16 cellular contexts compared by ENCODE assay signal in the genomic region with DNA sequence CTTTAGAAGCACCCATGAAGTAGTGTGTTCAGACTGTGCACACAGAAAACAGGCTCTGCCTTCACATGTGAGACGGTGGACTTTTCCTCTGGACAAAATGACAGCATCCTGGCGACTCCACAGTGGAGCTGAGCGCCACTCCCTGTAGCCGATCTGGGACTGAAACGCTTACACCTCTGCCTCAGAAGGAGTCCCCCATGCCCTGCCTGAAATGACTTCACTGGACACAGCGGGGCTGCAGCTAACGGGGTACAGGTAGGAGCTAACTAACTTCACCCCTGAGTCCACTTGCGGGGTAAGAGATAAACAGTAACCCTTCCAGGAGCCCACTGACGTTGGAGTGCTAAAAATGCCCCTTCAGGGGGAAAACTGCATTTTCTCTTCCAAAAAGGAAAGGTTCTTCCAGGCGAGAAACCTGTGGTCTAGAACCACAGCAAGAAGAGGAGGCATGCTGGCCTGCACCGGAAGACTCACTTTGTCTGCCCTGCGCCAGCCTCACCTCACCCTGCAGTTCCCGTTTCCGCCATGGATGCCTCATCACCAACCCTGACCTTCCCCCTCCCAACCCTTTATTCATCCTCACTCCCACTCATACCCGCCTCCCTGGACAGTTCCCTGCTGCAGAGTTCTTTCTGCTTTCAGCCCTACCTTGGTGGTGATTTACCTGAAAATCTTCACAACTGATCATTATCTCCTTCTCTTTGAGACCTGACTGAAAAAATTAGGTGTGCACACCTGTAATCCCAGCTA. TPM values are rescaled to one million over a fixed set of nuclear protein-coding genes. Genes with fewer than 3 reads are reported as not detected.
DNase-seq lines count a peak whose midpoint lies in the region; ATAC-seq, FAIRE-seq and TF ChIP-seq lines count a peak whose summit lies in the region.
"Had no signal": no experiment of that assay in that cellular context is flagged by ENCODE, and none has a peak within 500 bp of the region (broad histone marks: within the 10 kb centered on the region; RNA-seq: fewer than 3 reads in every experiment).

No MANE protein-coding gene starts in this region.

- no peaks in the 10 kb centered on the region for H3K79me1 ChIP-seq in H1 (ENCODE audit: low read depth, low read length)

- H3K9ac ChIP-seq in OCI-LY3 (ENCODE audit: low read length), result no peak overlapping the region
- no peak overlapping the region for H3K9ac ChIP-seq in H1 (replicated peaks in 1 of 4; ENCODE audit: extremely low read depth in 1 of 4, low read depth in 3 of 4, low read length in 3 of 4)

- H3K18ac ChIP-seq in H1 (ENCODE audit: extremely low read depth, low read length), result no peak overlapping the region

- peaks cover 29% of the 10 kb centered on the region for H3K36me3 Mint-ChIP-seq in activated naive CD4-positive, alpha-beta T cell treated with anti-CD3 and anti-CD28 coated beads, Interleukin-2, amount 10 ng/mL, durations not matched to agents 7 days and 5 days
- H3K36me3 Mint-ChIP-seq in stimulated activated memory B cell treated with anti-CD40 and anti-IgM and Interleukin-4, amounts not matched to agents 10 μg/mL and 1 μg/mL and 100 μg/mL, for 72 hours, result peaks cover 26% of the 10 kb centered on the region

- no peaks in the 10 kb centered on the region for H3K27me3 Mint-ChIP-seq in activated naive CD4-positive, alpha-beta T cell treated with anti-CD3 and anti-CD28 coated beads, Interleukin-2, amount 10 ng/mL, durations not matched to agents 7 days and 5 days
- H3K27me3 Mint-ChIP-seq in stimulated activated memory B cell treated with anti-CD40 and anti-IgM and Interleukin-4, amounts not matched to agents 10 μg/mL and 1 μg/mL and 100 μg/mL, for 72 hours, result no peaks in the 10 kb centered on the region

- H3K4me2 ChIP-seq in OCI-LY3 (ENCODE audit: low read length), result no peak overlapping the region
- H3K4me2 ChIP-seq in H1 (ENCODE audit: insufficient read depth in 1 of 2, low read depth in 2 of 2, low read length in 2 of 2), result no peak overlapping the region

- H2AFZ ChIP-seq in OCI-LY3 (ENCODE audit: low read depth, low read length), result no peak overlapping the region
- H2AFZ ChIP-seq in H1 (ENCODE audit: low read length), result no peak overlapping the region

- no peak overlapping the region for H4K91ac ChIP-seq in H1 (replicated peaks; ENCODE audit: insufficient read length, low read length)

- TF ChIP-seq RAD21 in H1 (IDR thresholded peaks at IDR 0.05 in 1 of 2, conservative IDR thresholded peaks at IDR 0.05 in 1 of 2; ENCODE audit: low read depth in 2 of 2, low read length in 2 of 2), result 0 out of 4 replicates have a peak, but pooled peaks of 1 of the 2 experiments have one; percentile 3

- TF ChIP-seq CTCF in OCI-LY3 (IDR thresholded peaks at IDR 0.05; ENCODE audit: low read depth, low read length), result no peak
- TF ChIP-seq CTCF in H1 (IDR thresholded peaks at IDR 0.05; ENCODE audit: control extremely low read depth in 1 of 3, insufficient read depth in 1 of 3, low read depth in 1 of 3, low read length in 3 of 3), result peak in 2 of 3 experiments; percentile 11 to 19; a peak in 2 of 4 replicates
- TF ChIP-seq CTCF in spleen (IDR thresholded peaks at IDR 0.05 in 8 of 11, conservative IDR thresholded peaks at IDR 0.05 in 3 of 11), result peak in 2 of 11 experiments; percentile 16 to 23

- H3K23ac ChIP-seq in H1 (ENCODE audit: insufficient read length), result no peak overlapping the region

- H3K4me3 ChIP-seq in OCI-LY3 (ENCODE audit: low read length) (no peak overlapping the region), H1 (ENCODE audit: extremely low read depth in 1 of 4, insufficient read depth in 2 of 4, low read depth in 3 of 4, low read length in 4 of 4) (no peak overlapping the region), spleen (no peak overlapping the region)

- H2BK15ac ChIP-seq in H1 (ENCODE audit: low read length), result no peak overlapping the region

- H3K9me3 ChIP-seq in OCI-LY3 (ENCODE audit: insufficient read depth, low read length), result no peaks in the 10 kb centered on the region
- no peaks in the 10 kb centered on the region for H3K9me3 ChIP-seq in H1 (ENCODE audit: insufficient read depth in 2 of 2, low read depth in 1 of 2, low read length in 1 of 2)
- no peaks in the 10 kb centered on the region for H3K9me3 ChIP-seq in spleen

- H4K8ac ChIP-seq in H1 (ENCODE audit: extremely low read depth, insufficient read depth, low read length), result no peak overlapping the region

- 86% methylated on average over 15 of the region's 15 CpGs; no CpG with 5 or more reads in 1 of the 2 experiments for WGBS in H1 (ENCODE audit: extremely low coverage in 1 of 2, insufficient coverage in 1 of 2, insufficient read length in 1 of 2, insufficient replicate concordance in 2 of 2, low coverage in 1 of 2, low lambda C conversion rate in 2 of 2, missing lambda C conversion rate in 1 of 2), 2 experiments
- WGBS in spleen, 5 donors, result 63 to 80% (median 75%) methylated on average over 14 to 15 of the region's 15 CpGs

- ATAC-seq in GM21723 (IDR thresholded peaks at IDR 0.05; ENCODE audit: unreplicated experiment), result no peak
- no peak for ATAC-seq in stimulated activated memory B cell treated with anti-CD40 and anti-IgM and Interleukin-4, amounts not matched to agents 10 μg/mL and 1 μg/mL and 100 μg/mL, for 72 hours

- H3K36me3 ChIP-seq in OCI-LY3 (replicated peaks; ENCODE audit: low read depth, low read length), result peaks cover 49% of the 10 kb centered on the region
- peaks cover 0 to 14% (median 0%) of the 10 kb centered on the region in 4 experiments; a peak in 2 of 8 replicates for H3K36me3 ChIP-seq in H1 (ENCODE audit: control insufficient read depth in 2 of 4, insufficient read depth in 4 of 4, low read length in 3 of 4)
- peaks cover 3 to 57% (median 53%) of the 10 kb centered on the region in 6 donors for H3K36me3 ChIP-seq in spleen

- no peaks in the 10 kb centered on the region for H3K9me3 Mint-ChIP-seq in activated naive CD4-positive, alpha-beta T cell treated with anti-CD3 and anti-CD28 coated beads, Interleukin-2, amount 10 ng/mL, durations not matched to agents 7 days and 5 days
- no peaks in the 10 kb centered on the region for H3K9me3 Mint-ChIP-seq in stimulated activated memory B cell treated with anti-CD40 and anti-IgM and Interleukin-4, amounts not matched to agents 10 μg/mL and 1 μg/mL and 100 μg/mL, for 72 hours
- H3K9me3 Mint-ChIP-seq: activated naive CD4-positive, alpha-beta T cell treated with anti-CD3 and anti-CD28 coated beads for 36 hours; IgD-negative memory B cell had no signal

- no peak overlapping the region for H3K14ac ChIP-seq in H1 (ENCODE audit: insufficient read length)

- peak; percentile 18 for DNase-seq in activated naive CD4-positive, alpha-beta T cell treated with anti-CD3 and anti-CD28 coated beads, Interleukin-2, amount 10 ng/mL, durations not matched to agents 7 days and 5 days
- no peak for DNase-seq in activated naive CD4-positive, alpha-beta T cell treated with anti-CD3 and anti-CD28 coated beads, Interleukin-2, amount 50 U/mL, for 16 hours
- no peak for DNase-seq in H1 (ENCODE audit: low read depth in 1 of 2, low spot score in 2 of 2)
- DNase-seq in spleen, result no peak
- DNase-seq in H54 (ENCODE audit: insufficient read length, low spot score), result no peak
- DNase-seq: activated CD4-positive, CD25-positive, alpha-beta regulatory T cell treated with anti-CD3 and anti-CD28 coated beads, Interleukin-2, amount 50 U/mL, for 72 hours; activated naive CD4-positive, alpha-beta T cell treated with anti-CD3 and anti-CD28 coated beads for 36 hours; AML-193; GDM1; NCI-H2029; stimulated activated CD4-positive, alpha-beta T cell treated with anti-CD3 and anti-CD28 coated beads, Interleukin-4, amount 100 ng/mL, for 24 hours had no signal

- H2BK120ac ChIP-seq in H1 (replicated peaks; ENCODE audit: low read depth, low read length), result no peak overlapping the region

- H3K4me1 ChIP-seq in OCI-LY3 (ENCODE audit: low read length), result peaks cover 28% of the 10 kb centered on the region
- H3K4me1 ChIP-seq in H1 (replicated peaks in 1 of 4; ENCODE audit: control insufficient read depth in 3 of 4, insufficient read depth in 4 of 4, low read length in 3 of 4), result peaks cover 0 to 12% (median 3%) of the 10 kb centered on the region in 4 experiments; a peak in 4 of 7 replicates
- H3K4me1 ChIP-seq in spleen, result peaks cover 0 to 25% (median 18%) of the 10 kb centered on the region in 6 donors

- peaks cover 4% of the 10 kb centered on the region for H3K4me1 Mint-ChIP-seq in activated naive CD4-positive, alpha-beta T cell treated with anti-CD3 and anti-CD28 coated beads, Interleukin-2, amount 10 ng/mL, durations not matched to agents 7 days and 5 days
- peaks cover 6% of the 10 kb centered on the region for H3K4me1 Mint-ChIP-seq in stimulated activated memory B cell treated with anti-CD40 and anti-IgM and Interleukin-4, amounts not matched to agents 10 μg/mL and 1 μg/mL and 100 μg/mL, for 72 hours

- TF ChIP-seq POLR2A in H1 (IDR thresholded peaks at IDR 0.05; ENCODE audit: control extremely low read depth in 1 of 2, low read depth in 2 of 2, low read length in 2 of 2) (no peak), spleen (IDR thresholded peaks at IDR 0.05) (no peak), H54 (IDR thresholded peaks at IDR 0.05; ENCODE audit: low read depth, low read length) (no peak)

- no peak overlapping the region for H2BK5ac ChIP-seq in H1 (ENCODE audit: low read depth, low read length)

- no peaks in the 10 kb centered on the region for H3K23me2 ChIP-seq in H1 (ENCODE audit: low read depth, low read length)

- H3K4me3 Mint-ChIP-seq in activated naive CD4-positive, alpha-beta T cell treated with anti-CD3 and anti-CD28 coated beads, Interleukin-2, amount 10 ng/mL, durations not matched to agents 7 days and 5 days, result no peak overlapping the region
- H3K4me3 Mint-ChIP-seq in stimulated activated memory B cell treated with anti-CD40 and anti-IgM and Interleukin-4, amounts not matched to agents 10 μg/mL and 1 μg/mL and 100 μg/mL, for 72 hours, result no peak overlapping the region
- H3K4me3 Mint-ChIP-seq: activated naive CD4-positive, alpha-beta T cell treated with anti-CD3 and anti-CD28 coated beads for 36 hours had no signal

- no peak overlapping the region for H3K4ac ChIP-seq in H1 (replicated peaks; ENCODE audit: insufficient read length, low read depth, low read length)

- H4K5ac ChIP-seq in H1 (ENCODE audit: insufficient read length, low read depth, low read length), result no peak overlapping the region

- H4K20me1 ChIP-seq in OCI-LY3 (ENCODE audit: insufficient read depth, low read length) (peaks cover 7% of the 10 kb centered on the region; the same call in 1 of the 2 replicates), H1 (replicated peaks in 1 of 2; ENCODE audit: control insufficient read depth in 1 of 2, insufficient read depth in 2 of 2, low read length in 2 of 2) (peaks cover 2 to 3% of the 10 kb centered on the region in 2 experiments)

- H3K27me3 ChIP-seq in OCI-LY3 (ENCODE audit: low read depth, low read length) (no peaks in the 10 kb centered on the region), H1 (replicated peaks in 1 of 4; ENCODE audit: control insufficient read depth in 3 of 4, extremely low read depth in 1 of 4, insufficient read depth in 3 of 4, low read length in 3 of 4) (no peaks in the 10 kb centered on the region), spleen (replicated peaks in 1 of 7) (no peaks in the 10 kb centered on the region)

- no peak for TF ChIP-seq EP300 in H1 (IDR thresholded peaks at IDR 0.05; ENCODE audit: borderline replicate concordance in 1 of 2, low read depth in 2 of 2, low read length in 2 of 2)

- intact Hi-C loops in spleen (cut with DNase I; ENCODE audit: low total_unique reads), result no loop called here

- POLR2A ChIA-PET in H1 (lab: Charles Lee; ENCODE audit: partially characterized antibody), result interaction anchor here (0.9 kb wide), 1 partner anchor 19 kb away, joined by 3 read pairs; a partner anchor contains a TSS

- CTCF ChIA-PET in activated naive CD4-positive, alpha-beta T cell treated with anti-CD3 and anti-CD28 coated beads, Interleukin-2, amount 10 ng/mL, durations not matched to agents 7 days and 5 days (lab: Charles Lee), result no interaction called here
- CTCF ChIA-PET in H1 (lab: Charles Lee; ENCODE audit: partially characterized antibody), result interaction anchor here (0.6 to 1.2 kb wide), 7 partner anchors 11 to 1207 kb away, joined by 3 to 4 read pairs (median 3); no protein-coding TSS in a partner anchor

- peak overlapping the region; percentile 62 for H3K27ac Mint-ChIP-seq in activated naive CD4-positive, alpha-beta T cell treated with anti-CD3 and anti-CD28 coated beads, Interleukin-2, amount 10 ng/mL, durations not matched to agents 7 days and 5 days
- H3K27ac Mint-ChIP-seq in stimulated activated memory B cell treated with anti-CD40 and anti-IgM and Interleukin-4, amounts not matched to agents 10 μg/mL and 1 μg/mL and 100 μg/mL, for 72 hours, result no peak overlapping the region
- H3K27ac Mint-ChIP-seq: activated naive CD4-positive, alpha-beta T cell treated with anti-CD3 and anti-CD28 coated beads for 36 hours had no signal

- no peak overlapping the region for H2AK5ac ChIP-seq in H1 (ENCODE audit: low read depth, low read length)

- H3K79me2 ChIP-seq in OCI-LY3 (ENCODE audit: low read length), result no peaks in the 10 kb centered on the region; the same call in 1 of the 2 replicates
- no peaks in the 10 kb centered on the region for H3K79me2 ChIP-seq in H1 (ENCODE audit: control insufficient read depth in 1 of 2, insufficient read depth in 2 of 2, low read length in 2 of 2)

- H2BK12ac ChIP-seq in H1 (ENCODE audit: low read depth, low read length), result no peak overlapping the region

- no peak overlapping the region for H2BK20ac ChIP-seq in H1 (ENCODE audit: low read length)

- FAIRE-seq in H1 (lab: Jason Lieb, UNC) (no peak), H54 (lab: Jason Lieb, UNC) (no peak)
- FAIRE-seq: GM18507 had no signal

- H3K27ac ChIP-seq in OCI-LY3 (ENCODE audit: low read length) (0 out of 2 replicates have a peak overlapping the region, but pooled peaks have one; percentile 88), H1 (ENCODE audit: low read depth, low read length) (no peak overlapping the region), spleen (peak overlapping the region in 5 of 8 donors; percentile 3 to 60 (median 11))

- H3K56ac ChIP-seq in H1 (replicated peaks; ENCODE audit: insufficient read length, low read depth, low read length), result no peak overlapping the region

RNA-seq across cellular contexts. Expression of a gene that starts 19.4 kb away (rescaled TPM):
- 10.5 and 10.6 TPM in 2 replicates for total RNA-seq in H1 (2021; fragmentation: NEBNext Ultra II Directional; extraction: Animal tissue kit (Norgen Biotek cat#: 25700))
- polyA plus RNA-seq in H1 (2011; rRNA removed) (13.3 and 19.4 TPM in 2 replicates), spleen (10 to 100 TPM in 2 of 3 donors, 1 to 10 TPM in 1; 9.7 to 22.2 (median 18.9) TPM)
- 17.2 TPM for polyA plus RNA-seq in H1 (2011; cell fraction: cytosol; rRNA removed)
- polyA plus RNA-seq in H1 (2011; cell fraction: nucleus; rRNA removed), result 39.0 TPM
- polyA plus RNA-seq in H1 (2012, experiment 1 of 2), result 12.9 to 17.5 TPM (median 15.4 TPM) in 4 replicates
- polyA plus RNA-seq in H1 (2012, experiment 2 of 2), result 12.5 TPM
- 10.3 TPM for polyA plus RNA-seq in H1 (2013, experiment 1 of 2)
- polyA plus RNA-seq in H1 (2013, experiment 2 of 2), result 8.8 TPM
- polyA minus RNA-seq in H1 (2011; rRNA and poly(A)+ RNA removed), result 9.3 and 10.1 TPM in 2 replicates
- 9.8 TPM for polyA minus RNA-seq in H1 (2011; cell fraction: cytosol; rRNA and poly(A)+ RNA removed)
- polyA minus RNA-seq in H1 (2011; cell fraction: nucleus; rRNA and poly(A)+ RNA removed), result 13.9 TPM
- 10 to 100 TPM; 20.3 to 47.4 (median 29.0) TPM for total RNA-seq in spleen
